Comparison of ENCODE assay signal across 8 cellular contexts in the genomic region with DNA sequence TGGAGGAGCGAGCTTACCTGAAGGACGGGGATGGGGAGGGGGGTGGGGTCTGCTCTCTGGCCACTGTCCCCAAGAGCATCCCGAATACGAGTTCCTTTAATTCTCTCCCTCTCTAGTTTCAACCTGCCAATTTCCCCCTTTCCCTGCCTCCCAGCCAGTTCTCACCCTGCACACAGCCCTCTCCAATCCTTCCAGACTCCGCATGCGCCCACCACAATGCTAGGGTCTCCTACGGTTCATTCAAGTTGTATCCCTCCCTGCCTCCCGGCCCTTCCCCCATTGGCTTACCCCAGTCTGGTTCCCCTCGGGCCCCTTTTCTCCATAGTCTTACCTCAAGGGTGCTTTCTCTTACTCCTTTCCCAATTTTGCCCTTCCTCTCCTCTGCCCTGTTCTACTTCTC. TPM values are rescaled to one million over a fixed set of nuclear protein-coding genes. Genes with fewer than 3 reads are reported as not detected.
DNase-seq lines count a peak whose midpoint lies in the region; ATAC-seq and TF ChIP-seq lines count a peak whose summit lies in the region.

No MANE protein-coding gene starts in this region.

- WGBS in mesodermal cell (ENCODE audit: insufficient coverage in 2 of 2), 2 experiments = 6 to 7% methylated on average over 5 to 7 of the region's 9 CpGs

- no peaks in the 10 kb centered on the region for H3K9me3 ChIP-seq in mesodermal cell (ENCODE audit: control insufficient read depth, low read length)
- H3K9me3 ChIP-seq in upper lobe of right lung = no peaks in the 10 kb centered on the region

- peak overlapping the region; percentile 48 for H3K27ac Mint-ChIP-seq in activated naive CD4-positive, alpha-beta T cell treated with anti-CD3 and anti-CD28 coated beads, Interleukin-2, amount 50 U/mL, for 24 hours
- no peak overlapping the region for H3K27ac Mint-ChIP-seq in chondrocyte (ENCODE audit: unreplicated experiment)

- H3K27me3 Mint-ChIP-seq in activated naive CD4-positive, alpha-beta T cell treated with anti-CD3 and anti-CD28 coated beads, Interleukin-2, amount 50 U/mL, for 24 hours = no peaks in the 10 kb centered on the region
- H3K27me3 Mint-ChIP-seq in chondrocyte (ENCODE audit: low read depth) = no peaks in the 10 kb centered on the region

- H3K4me1 ChIP-seq in mesodermal cell (ENCODE audit: control insufficient read depth, insufficient read depth, low read length, poor library complexity, severe bottlenecking) (peaks cover 23% of the 10 kb centered on the region), upper lobe of right lung (peaks cover 35% of the 10 kb centered on the region)

- H3K27me3 ChIP-seq in upper lobe of right lung = no peaks in the 10 kb centered on the region

- H3K36me3 ChIP-seq in mesodermal cell (ENCODE audit: control insufficient read depth, insufficient read depth, low read length) (no peaks in the 10 kb centered on the region), upper lobe of right lung (no peaks in the 10 kb centered on the region)

- TF ChIP-seq CTCF in chondrocyte (IDR thresholded peaks at IDR 0.05) = no peak
- no peak for TF ChIP-seq CTCF in upper lobe of right lung (IDR thresholded peaks at IDR 0.05)

- H3K27ac ChIP-seq in mesodermal cell (ENCODE audit: low read depth, low read length, severe bottlenecking) = no peak overlapping the region
- H3K27ac ChIP-seq in upper lobe of right lung = peak overlapping the region; percentile 76

- H3K36me3 Mint-ChIP-seq in activated naive CD4-positive, alpha-beta T cell treated with anti-CD3 and anti-CD28 coated beads, Interleukin-2, amount 50 U/mL, for 24 hours = no peaks in the 10 kb centered on the region
- no peaks in the 10 kb centered on the region for H3K36me3 Mint-ChIP-seq in chondrocyte (ENCODE audit: low read depth)

- peaks cover 25% of the 10 kb centered on the region for H3K4me1 Mint-ChIP-seq in activated naive CD4-positive, alpha-beta T cell treated with anti-CD3 and anti-CD28 coated beads, Interleukin-2, amount 50 U/mL, for 24 hours
- H3K4me1 Mint-ChIP-seq in chondrocyte (ENCODE audit: low read depth) = peaks cover 24% of the 10 kb centered on the region

- H3K4me3 ChIP-seq in mesodermal cell (ENCODE audit: extremely low read depth, insufficient read depth, low read length, poor library complexity, severe bottlenecking) (peak overlapping the region; percentile 57), upper lobe of right lung (peak overlapping the region; percentile 58)

- intact Hi-C loops in upper lobe of right lung (cut with DNase I) = no loop called here

- no peak for ATAC-seq in upper lobe of right lung
- ATAC-seq in HG03095 (IDR thresholded peaks at IDR 0.05; ENCODE audit: unreplicated experiment) = no peak
- no peak for ATAC-seq in HG02870 (IDR thresholded peaks at IDR 0.05; ENCODE audit: unreplicated experiment)
- ATAC-seq in HG03196 (IDR thresholded peaks at IDR 0.05; ENCODE audit: unreplicated experiment) = no peak

- H3K4me3 Mint-ChIP-seq in activated naive CD4-positive, alpha-beta T cell treated with anti-CD3 and anti-CD28 coated beads, Interleukin-2, amount 50 U/mL, for 24 hours = peak overlapping the region; percentile 72
- H3K4me3 Mint-ChIP-seq in chondrocyte (ENCODE audit: unreplicated experiment) = peak overlapping the region; percentile 76

- DNase-seq in activated naive CD4-positive, alpha-beta T cell treated with Interleukin-2 at 50 U/mL for 16 hours = no peak
- DNase-seq in chondrocyte (ENCODE audit: low spot score) (no peak), upper lobe of right lung (no peak)

- H3K9me3 Mint-ChIP-seq in activated naive CD4-positive, alpha-beta T cell treated with anti-CD3 and anti-CD28 coated beads, Interleukin-2, amount 50 U/mL, for 24 hours = no peaks in the 10 kb centered on the region
- H3K9me3 Mint-ChIP-seq in chondrocyte (ENCODE audit: low read depth) = no peaks in the 10 kb centered on the region

RNA-seq across cellular contexts. Expression of a gene that starts 0.7 kb away (rescaled TPM):
- 7.0 to 10.0 TPM (median 8.9 TPM) in 3 replicates for total RNA-seq in chondrocyte
- 26.4 TPM for polyA plus RNA-seq in mesodermal cell (2013, experiment 1 of 2)
- 25.5 TPM for polyA plus RNA-seq in mesodermal cell (2013, experiment 2 of 2)
- 34.6 TPM for total RNA-seq in upper lobe of right lung

RNA-seq across cellular contexts. Expression of a gene that starts 6.5 kb away (rescaled TPM):
- total RNA-seq in chondrocyte = not detected in 3 replicates
- not detected for polyA plus RNA-seq in mesodermal cell (2013, experiment 1 of 2)
- polyA plus RNA-seq in mesodermal cell (2013, experiment 2 of 2) = not detected
- not detected for total RNA-seq in upper lobe of right lung

RNA-seq across cellular contexts. Expression of a gene that starts 17.6 kb away (rescaled TPM):
- 37.1 to 40.2 TPM (median 38.5 TPM) in 3 replicates for total RNA-seq in chondrocyte
- 9.6 TPM for polyA plus RNA-seq in mesodermal cell (2013, experiment 1 of 2)
- 7.3 TPM for polyA plus RNA-seq in mesodermal cell (2013, experiment 2 of 2)
- 50.4 TPM for total RNA-seq in upper lobe of right lung

RNA-seq across cellular contexts. Expression of a gene that starts 46.9 kb away (rescaled TPM):
- total RNA-seq in chondrocyte (104 to 107 TPM (median 105 TPM) in 3 replicates), upper lobe of right lung (232 TPM)
- 30.9 TPM for polyA plus RNA-seq in mesodermal cell (2013, experiment 1 of 2)
- 19.3 TPM for polyA plus RNA-seq in mesodermal cell (2013, experiment 2 of 2)
